ENCODE assay signal across 12 cellular contexts in genomic region chr1:180530501-180530900, GRCh38. TPM values are rescaled to one million over a fixed set of nuclear protein-coding genes. Genes with fewer than 3 reads are reported as not detected.
DNase-seq lines count a peak whose midpoint lies in the region; TF ChIP-seq lines count a peak whose summit lies in the region.
"Had no signal": no experiment of that assay in that cellular context is flagged by ENCODE, and none has a peak within 500 bp of the region (broad histone marks: within the 10 kb centered on the region; RNA-seq: fewer than 3 reads in every experiment).

No MANE protein-coding gene starts in this region.

- POLR2A ChIA-PET in MCF 10A (lab: Yijun Ruan, JAX): interaction anchor here (0.6 to 5.5 kb wide), 15 partner anchors 8 to 332 kb away, joined by 3 to 56 read pairs (median 6); partner anchors contain the start of genes ACBD6 and XPR1
- POLR2A ChIA-PET in CD4-positive, alpha-beta memory T cell (lab: Charles Lee; ENCODE audit: partially characterized antibody): no interaction called here

- no peaks in the 10 kb centered on the region for H3K9me3 Mint-ChIP-seq in MCF 10A (ENCODE audit: unreplicated experiment)
- no peaks in the 10 kb centered on the region for H3K9me3 Mint-ChIP-seq in CD4-positive, alpha-beta memory T cell
- no peaks in the 10 kb centered on the region for H3K9me3 Mint-ChIP-seq in T-helper 2 cell treated with Interferon-gamma antibody and Interleukin-4, amounts not matched to agents 5 μg/mL and 100 μg/mL, for 36 hours
- H3K9me3 Mint-ChIP-seq: natural killer cell treated with Interleukin-12 subunit alpha and Interleukin-12 subunit beta and Interleukin-15 and Interleukin-18, amount 100 ng/mL, for 72 hours had no signal

- H3K4me1 Mint-ChIP-seq in MCF 10A (ENCODE audit: insufficient read depth, unreplicated experiment): peaks cover 67% of the 10 kb centered on the region
- H3K4me1 Mint-ChIP-seq in CD4-positive, alpha-beta memory T cell: peaks cover 0 to 2% (median 0%) of the 10 kb centered on the region in 4 donors
- H3K4me1 Mint-ChIP-seq in T-helper 2 cell treated with Interferon-gamma antibody and Interleukin-4, amounts not matched to agents 5 μg/mL and 100 μg/mL, for 36 hours (ENCODE audit: low read depth): peaks cover 8% of the 10 kb centered on the region

- BruUV-seq in MCF 10A (replicated peaks; lab: Mats Ljungman, UMichigan): no TSS peak

- intact Hi-C loops in MCF 10A (cut with micrococcal nuclease) (loop anchor here (5.0 kb wide), 1 partner anchor 637 kb away; no protein-coding TSS in a partner anchor), thyroid gland (cut with DNase I) (loop anchor here (5.0 kb wide), 1 partner anchor 332 kb away; no protein-coding TSS in a partner anchor)
- intact Hi-C loops in CD4-positive, alpha-beta memory T cell (cut with micrococcal nuclease): no loop called here

- peaks cover 4 to 14% of the 10 kb centered on the region in 2 donors for H3K4me1 ChIP-seq in thyroid gland
- H3K4me1 ChIP-seq in CD4-positive, alpha-beta memory T cell (ENCODE audit: insufficient read depth, low read length): no peaks in the 10 kb centered on the region

- no peak overlapping the region for H3K27ac ChIP-seq in thyroid gland
- H3K27ac ChIP-seq in CD4-positive, alpha-beta memory T cell (ENCODE audit: low read depth, low read length): no peak overlapping the region
- H3K27ac ChIP-seq: KMS-11 had no signal

- CTCF ChIA-PET in MCF 10A (lab: Yijun Ruan, JAX): interaction anchor here (0.7 to 7.3 kb wide), 11 partner anchors 9 to 1603 kb away, joined by 3 to 81 read pairs (median 3); partner anchors contain the start of genes ACBD6 and XPR1
- CTCF ChIA-PET in CD4-positive, alpha-beta memory T cell (lab: Charles Lee; ENCODE audit: partially characterized antibody): interaction anchor here (1.1 to 11.1 kb wide), 2 partner anchors 333 to 347 kb away, joined by 4 to 146 read pairs; no protein-coding TSS in a partner anchor

- no peak for TF ChIP-seq POLR2A in thyroid gland (IDR thresholded peaks at IDR 0.05)

- no peaks in the 10 kb centered on the region for H3K36me3 ChIP-seq in kidney epithelial cell (ENCODE audit: control insufficient read depth, insufficient read depth, low read length)
- H3K36me3 ChIP-seq in thyroid gland: no peaks in the 10 kb centered on the region
- H3K36me3 ChIP-seq in CD4-positive, alpha-beta memory T cell (ENCODE audit: insufficient read depth, low read length): no peaks in the 10 kb centered on the region

- H3K36me3 Mint-ChIP-seq in MCF 10A (ENCODE audit: insufficient read depth, unreplicated experiment): no peaks in the 10 kb centered on the region
- no peaks in the 10 kb centered on the region for H3K36me3 Mint-ChIP-seq in CD4-positive, alpha-beta memory T cell
- H3K36me3 Mint-ChIP-seq in T-helper 2 cell treated with Interferon-gamma antibody and Interleukin-4, amounts not matched to agents 5 μg/mL and 100 μg/mL, for 36 hours (ENCODE audit: low read depth): no peaks in the 10 kb centered on the region
- H3K36me3 Mint-ChIP-seq: natural killer cell treated with Interleukin-12 subunit alpha and Interleukin-12 subunit beta and Interleukin-15 and Interleukin-18, amount 100 ng/mL, for 72 hours had no signal

- 48 to 61% methylated on average over 5 of the region's 5 CpGs for whole genome bisulfite sequencing in thyroid gland, 2 donors

- no peak for TF ChIP-seq CTCF in MCF 10A (IDR thresholded peaks at IDR 0.05; ENCODE audit: unreplicated experiment)
- TF ChIP-seq CTCF in kidney epithelial cell (IDR thresholded peaks at IDR 0.05; ENCODE audit: insufficient read depth, low read length, poor library complexity, severe bottlenecking): no peak
- no peak for TF ChIP-seq CTCF in thyroid gland (IDR thresholded peaks at IDR 0.05)

- H3K4me3 Mint-ChIP-seq in MCF 10A (ENCODE audit: unreplicated experiment): peak overlapping the region; percentile 42
- no peak overlapping the region for H3K4me3 Mint-ChIP-seq in CD4-positive, alpha-beta memory T cell
- H3K4me3 Mint-ChIP-seq in T-helper 2 cell treated with Interferon-gamma antibody and Interleukin-4, amounts not matched to agents 5 μg/mL and 100 μg/mL, for 36 hours: no peak overlapping the region
- H3K4me3 Mint-ChIP-seq: natural killer cell treated with Interleukin-12 subunit alpha and Interleukin-12 subunit beta and Interleukin-15 and Interleukin-18, amount 100 ng/mL, for 72 hours had no signal

- DNase-seq in HT-29 (ENCODE audit: low spot score) (peak; percentile 56), MCF 10A (ENCODE audit: unreplicated experiment) (peak; percentile 99), kidney epithelial cell (ENCODE audit: low read depth) (peak; percentile 79), thyroid gland (peak; percentile 13 to 26), Ammon's horn (ENCODE audit: low spot score) (no peak)
- DNase-seq in CD4-positive, alpha-beta memory T cell: no peak
- DNase-seq in T-helper 2 cell treated with Interferon-gamma antibody and Interleukin-4, amounts not matched to agents 5 μg/mL and 100 μg/mL, for 36 hours (ENCODE audit: low spot score): no peak
- no peak for DNase-seq in activated CD4-positive, alpha-beta T cell treated with anti-CD3 and anti-CD28 coated beads for 1 hour
- DNase-seq: effector CD4-positive, alpha-beta T cell; SIG-M5 had no signal

- H3K27ac Mint-ChIP-seq in MCF 10A (ENCODE audit: low read depth, unreplicated experiment): peak overlapping the region; percentile 92
- no peak overlapping the region for H3K27ac Mint-ChIP-seq in CD4-positive, alpha-beta memory T cell
- no peak overlapping the region for H3K27ac Mint-ChIP-seq in T-helper 2 cell treated with Interferon-gamma antibody and Interleukin-4, amounts not matched to agents 5 μg/mL and 100 μg/mL, for 36 hours
- H3K27ac Mint-ChIP-seq: natural killer cell treated with Interleukin-12 subunit alpha and Interleukin-12 subunit beta and Interleukin-15 and Interleukin-18, amount 100 ng/mL, for 72 hours had no signal

- H3K9me3 ChIP-seq in thyroid gland: no peaks in the 10 kb centered on the region
- H3K9me3 ChIP-seq in CD4-positive, alpha-beta memory T cell (ENCODE audit: control insufficient read depth in 1 of 2, low read length in 2 of 2): no peaks in the 10 kb centered on the region

- no peaks in the 10 kb centered on the region for H3K27me3 Mint-ChIP-seq in MCF 10A (ENCODE audit: insufficient read depth, unreplicated experiment)
- peaks cover 0 to 6% of the 10 kb centered on the region in 2 donors for H3K27me3 Mint-ChIP-seq in CD4-positive, alpha-beta memory T cell
- peaks cover 16% of the 10 kb centered on the region for H3K27me3 Mint-ChIP-seq in T-helper 2 cell treated with Interferon-gamma antibody and Interleukin-4, amounts not matched to agents 5 μg/mL and 100 μg/mL, for 36 hours (ENCODE audit: low read depth)

- no peak overlapping the region for H3K4me3 ChIP-seq in kidney epithelial cell (ENCODE audit: low read depth, low read length)
- no peak overlapping the region for H3K4me3 ChIP-seq in thyroid gland (replicated peaks in 1 of 3)
- H3K4me3 ChIP-seq in CD4-positive, alpha-beta memory T cell (ENCODE audit: low read length in 2 of 2): no peak overlapping the region

- H3K27me3 ChIP-seq in kidney epithelial cell (ENCODE audit: control insufficient read depth, insufficient read depth, low read length) (no peaks in the 10 kb centered on the region), thyroid gland (no peaks in the 10 kb centered on the region)
- no peaks in the 10 kb centered on the region for H3K27me3 ChIP-seq in CD4-positive, alpha-beta memory T cell (ENCODE audit: insufficient read depth, low read length)

RNA-seq across cellular contexts. Expression of gene ACBD6, which starts 28.1 kb away (rescaled TPM):
- total RNA-seq in HT-29 (2014; rRNA removed; shearing (Covaris generic)): 58.4 and 63.8 TPM in 2 replicates
- total RNA-seq in MCF 10A (2022) (123 and 136 TPM in 2 replicates), kidney epithelial cell (73.2 and 86.5 TPM in 2 replicates), thyroid gland (10 to 100 TPM; 52.6 to 66.5 (median 57.2) TPM)
- 10 to 100 TPM; 55.1 to 64.2 TPM for total RNA-seq in CD4-positive, alpha-beta memory T cell
- 10 to 100 TPM; 31.7 to 34.8 TPM for polyA plus RNA-seq in CD4-positive, alpha-beta memory T cell

RNA-seq across cellular contexts. Expression of gene OVAAL, which starts 28.3 kb away (rescaled TPM):
- not detected in 2 replicates for total RNA-seq in HT-29 (2014; rRNA removed; shearing (Covaris generic))
- not detected in 2 replicates for total RNA-seq in MCF 10A (2022)
- not detected in 2 replicates for total RNA-seq in kidney epithelial cell
- not detected for total RNA-seq in thyroid gland
- not detected for total RNA-seq in CD4-positive, alpha-beta memory T cell
- polyA plus RNA-seq in CD4-positive, alpha-beta memory T cell: not detected
- total RNA-seq: natural killer cell treated with Interleukin-12 subunit alpha and Interleukin-12 subunit beta and Interleukin-15 and Interleukin-18, amount 100 ng/mL, for 72 hours had no signal

Comparison
In these comparisons a context has a peak if more than half of its experiments do, and no peak if none do; other contexts are left out.
1. DNase-seq: peak in HT-29 (single experiment), MCF 10A (single experiment), kidney epithelial cell (single experiment) and thyroid gland (2 of 2); none in CD4-positive, alpha-beta memory T cell (0 of 5), Ammon's horn (single experiment), T-helper 2 cell treated with Interferon-gamma antibody and Interleukin-4, amounts not matched to agents 5 μg/mL and 100 μg/mL, for 36 hours (single experiment) and activated CD4-positive, alpha-beta T cell treated with anti-CD3 and anti-CD28 coated beads for 1 hour (single experiment).